In the genomic region with DNA sequence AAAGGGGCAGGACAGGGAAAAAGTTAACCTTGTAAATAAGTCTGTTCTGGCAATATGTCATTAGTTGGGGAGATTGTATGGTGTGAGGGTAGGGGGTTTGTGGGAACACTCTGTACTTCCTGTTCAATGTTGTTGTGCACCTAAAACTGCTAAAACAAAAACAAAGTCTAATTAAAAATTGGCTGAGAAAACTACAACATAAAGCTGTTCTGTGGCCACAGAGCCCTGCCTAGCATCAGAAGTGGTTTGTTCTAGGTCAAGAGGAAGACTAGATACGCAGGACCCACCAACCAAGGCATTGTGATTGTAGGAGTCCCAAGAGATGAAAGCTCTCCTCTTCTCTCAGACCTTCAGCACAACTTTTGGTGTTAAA, we compare ENCODE assay signal across 18 cellular contexts.
DNase-seq lines count a peak whose midpoint lies in the region; ATAC-seq, FAIRE-seq and TF ChIP-seq lines count a peak whose summit lies in the region.
"Had no signal": no experiment of that assay in that cellular context is flagged by ENCODE, and none has a peak within 500 bp of the region (broad histone marks: within the 10 kb centered on the region; RNA-seq: fewer than 3 reads in every experiment).

No MANE protein-coding gene starts in this region.

- peak overlapping the region; percentile 96 for H3K27ac Mint-ChIP-seq in activated naive CD8-positive, alpha-beta T cell

- ATAC-seq in A549 (no peak), DND-41 (ENCODE audit: insufficient read depth, low read depth) (0 out of 3 replicates have a peak, but pooled peaks have one; percentile 29), lower lobe of right lung (peak in 1 of 2 donors; percentile 5), HG03025 (IDR thresholded peaks at IDR 0.05; ENCODE audit: low FRiP score, unreplicated experiment) (no peak)

- intact Hi-C loops in lower lobe of right lung (cut with DNase I): no loop called here
- intact Hi-C loops in prostate gland (cut with DNase I): no loop called here

- no peak for FAIRE-seq in A549 (lab: Jason Lieb, UNC)
- FAIRE-seq: H54 had no signal

- H3K4me1 Mint-ChIP-seq in activated naive CD8-positive, alpha-beta T cell (ENCODE audit: low read depth): peaks cover 51% of the 10 kb centered on the region
- H3K4me1 Mint-ChIP-seq: neural crest cell had no signal

- H3K4me1 ChIP-seq in A549 (peaks cover 14% of the 10 kb centered on the region), DND-41 (ENCODE audit: insufficient read depth, low read length) (peaks cover 12% of the 10 kb centered on the region; the same call in 1 of the 2 replicates), lower lobe of right lung (peaks cover 7% of the 10 kb centered on the region), prostate gland (replicated peaks) (no peaks in the 10 kb centered on the region)

- peak overlapping the region; percentile 84 for H3K4me3 Mint-ChIP-seq in activated naive CD8-positive, alpha-beta T cell
- H3K4me3 Mint-ChIP-seq: neural crest cell had no signal

- H3K79me2 ChIP-seq in DND-41 (ENCODE audit: insufficient read depth, low read length): no peaks in the 10 kb centered on the region

- H3K27me3 ChIP-seq in DND-41 (ENCODE audit: insufficient read depth, low read length, poor library complexity) (no peaks in the 10 kb centered on the region), lower lobe of right lung (ENCODE audit: low read depth) (no peaks in the 10 kb centered on the region), prostate gland (replicated peaks; ENCODE audit: insufficient read depth) (no peaks in the 10 kb centered on the region)

- H3K36me3 ChIP-seq in DND-41 (ENCODE audit: insufficient read depth, low read length): no peaks in the 10 kb centered on the region
- no peaks in the 10 kb centered on the region for H3K36me3 ChIP-seq in lower lobe of right lung
- no peaks in the 10 kb centered on the region for H3K36me3 ChIP-seq in prostate gland
- H3K36me3 ChIP-seq: thoracic aorta had no signal

- TF ChIP-seq RAD21 in A549 (conservative IDR thresholded peaks at IDR 0.05 in 1 of 2, IDR thresholded peaks at IDR 0.05 in 1 of 2): no peak

- H4K20me1 ChIP-seq in DND-41 (ENCODE audit: insufficient read depth, low read length): no peaks in the 10 kb centered on the region

- H3K9me3 ChIP-seq in A549: no peaks in the 10 kb centered on the region
- H3K9me3 ChIP-seq in DND-41 (ENCODE audit: insufficient read depth, low read length, severe bottlenecking): no peaks in the 10 kb centered on the region
- H3K9me3 ChIP-seq in lower lobe of right lung: no peaks in the 10 kb centered on the region
- H3K9me3 ChIP-seq in prostate gland: no peaks in the 10 kb centered on the region
- H3K9me3 ChIP-seq: thoracic aorta had no signal

- CTCF ChIA-PET in A549 (lab: Yijun Ruan, JAX): interaction anchor here (0.6 to 6.2 kb wide), 2 partner anchors 23 to 139 kb away, joined by 3 to 26 read pairs; no protein-coding TSS in a partner anchor

- POLR2A ChIA-PET in A549 (lab: Yijun Ruan, JAX): no interaction called here

- H3K9ac ChIP-seq in DND-41 (ENCODE audit: low read depth, low read length): no peak overlapping the region

- H3K9me3 Mint-ChIP-seq in activated naive CD8-positive, alpha-beta T cell (ENCODE audit: low read depth): no peaks in the 10 kb centered on the region
- H3K9me3 Mint-ChIP-seq: neural crest cell had no signal

- no peak for TF ChIP-seq EP300 in A549 (IDR thresholded peaks at IDR 0.05)

- WGBS in A549 (ENCODE audit: missing lambda C conversion rate): 80% methylated on average over 1 of the region's 1 CpG
- 96% methylated on average over 1 of the region's 1 CpG for WGBS in prostate gland

- peaks cover 2% of the 10 kb centered on the region for H3K36me3 Mint-ChIP-seq in activated naive CD8-positive, alpha-beta T cell

- no peaks in the 10 kb centered on the region for H3K27me3 Mint-ChIP-seq in activated naive CD8-positive, alpha-beta T cell

- no peak for TF ChIP-seq CTCF in A549 (IDR thresholded peaks at IDR 0.05)
- no peak for TF ChIP-seq CTCF in DND-41 (IDR thresholded peaks at IDR 0.05; ENCODE audit: borderline replicate concordance, extremely low read depth, low read length, poor library complexity, severe bottlenecking)
- no peak for TF ChIP-seq CTCF in lower lobe of right lung (IDR thresholded peaks at IDR 0.05)
- no peak for TF ChIP-seq CTCF in prostate gland (IDR thresholded peaks at IDR 0.05)

- no peak overlapping the region for H3K4me3 ChIP-seq in A549
- H3K4me3 ChIP-seq in DND-41 (ENCODE audit: low read depth in 1 of 2, low read length in 2 of 2): no peak overlapping the region
- H3K4me3 ChIP-seq in lower lobe of right lung: no peak overlapping the region
- H3K4me3 ChIP-seq in prostate gland: no peak overlapping the region
- H3K4me3 ChIP-seq: thoracic aorta had no signal

- peak overlapping the region; percentile 49; the same call in 1 of the 2 replicates for H2AFZ ChIP-seq in DND-41 (ENCODE audit: low read depth, low read length)

- H3K27ac ChIP-seq in A549 (peak overlapping the region; percentile 4 to 41; a peak in 3 of 6 replicates), DND-41 (ENCODE audit: low read length) (peak overlapping the region; percentile 32; the same call in 1 of the 2 replicates), lower lobe of right lung (peak overlapping the region; percentile 32), prostate gland (no peak overlapping the region)
- H3K27ac ChIP-seq: thoracic aorta had no signal

- H3K4me2 ChIP-seq in A549 (peak overlapping the region; percentile 54), DND-41 (ENCODE audit: insufficient read depth, low read length) (no peak overlapping the region)

- TF ChIP-seq POLR2A in A549 (IDR thresholded peaks at IDR 0.05; ENCODE audit: low read length) (no peak), prostate gland (IDR thresholded peaks at IDR 0.05) (no peak)

- DNase-seq in A549 (ENCODE audit: low read depth in 1 of 2, low spot score in 1 of 2) (no peak), DND-41 (no peak), lower lobe of right lung (no peak), NCI-H774 (lab: John Stamatoyannopoulos, UW) (no peak), NAMALWA (ENCODE audit: low spot score) (no peak), prostate gland (ENCODE audit: low spot score) (no peak)
- DNase-seq: dermis blood vessel endothelial cell, GF-D8, Karpas-422, NCI-H146, NCI-H2227 treated with DMSO at 0.1 percent for 48 hours, SHP77 treated with DMSO at 0.1 percent for 48 hours, T-helper 9 cell had no signal

TF ChIP-seq in A549, 52 proteins besides CTCF, POLR2A, EP300 and RAD21:
- TF ChIP-seq NFE2L2 (conservative IDR thresholded peaks at IDR 0.05; ENCODE audit: low read length): no peak
- no peak for TF ChIP-seq KDM5A (IDR thresholded peaks at IDR 0.05)
- TF ChIP-seq, protein P1, sequence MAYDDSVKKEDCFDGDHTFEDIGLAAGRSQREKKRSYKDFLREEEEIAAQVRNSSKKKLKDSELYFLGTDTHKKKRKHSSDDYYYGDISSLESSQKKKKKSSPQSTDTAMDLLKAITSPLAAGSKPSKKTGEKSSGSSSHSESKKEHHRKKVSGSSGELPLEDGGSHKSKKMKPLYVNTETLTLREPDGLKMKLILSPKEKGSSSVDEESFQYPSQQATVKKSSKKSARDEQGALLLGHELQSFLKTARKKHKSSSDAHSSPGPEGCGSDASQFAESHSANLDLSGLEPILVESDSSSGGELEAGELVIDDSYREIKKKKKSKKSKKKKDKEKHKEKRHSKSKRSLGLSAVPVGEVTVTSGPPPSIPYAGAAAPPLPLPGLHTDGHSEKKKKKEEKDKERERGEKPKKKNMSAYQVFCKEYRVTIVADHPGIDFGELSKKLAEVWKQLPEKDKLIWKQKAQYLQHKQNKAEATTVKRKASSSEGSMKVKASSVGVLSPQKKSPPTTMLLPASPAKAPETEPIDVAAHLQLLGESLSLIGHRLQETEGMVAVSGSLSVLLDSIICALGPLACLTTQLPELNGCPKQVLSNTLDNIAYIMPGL (CRISPR knock-in tag; IDR thresholded peaks at IDR 0.05; ENCODE audit: borderline replicate concordance): no peak
- no peak for TF ChIP-seq CBX2 (IDR thresholded peaks at IDR 0.05; ENCODE audit: borderline replicate concordance, low read depth)
- no peak for TF ChIP-seq POLR2AphosphoS2 (conservative IDR thresholded peaks at IDR 0.05; ENCODE audit: low read length)
- no peak for TF ChIP-seq PHF8 (IDR thresholded peaks at IDR 0.05; ENCODE audit: borderline replicate concordance, low read depth)
- TF ChIP-seq, protein P2, sequence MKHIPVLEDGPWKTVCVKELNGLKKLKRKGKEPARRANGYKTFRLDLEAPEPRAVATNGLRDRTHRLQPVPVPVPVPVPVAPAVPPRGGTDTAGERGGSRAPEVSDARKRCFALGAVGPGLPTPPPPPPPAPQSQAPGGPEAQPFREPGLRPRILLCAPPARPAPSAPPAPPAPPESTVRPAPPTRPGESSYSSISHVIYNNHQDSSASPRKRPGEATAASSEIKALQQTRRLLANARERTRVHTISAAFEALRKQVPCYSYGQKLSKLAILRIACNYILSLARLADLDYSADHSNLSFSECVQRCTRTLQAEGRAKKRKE (CRISPR knock-in tag; IDR thresholded peaks at IDR 0.05; ENCODE audit: low read depth): no peak
- TF ChIP-seq ZSCAN20 (CRISPR knock-in tag; IDR thresholded peaks at IDR 0.05): no peak
- no peak for TF ChIP-seq RFX5 (IDR thresholded peaks at IDR 0.05)
- no peak for TF ChIP-seq ZNF302 (CRISPR knock-in tag; IDR thresholded peaks at IDR 0.05)
- TF ChIP-seq EHF (CRISPR knock-in tag; IDR thresholded peaks at IDR 0.05): no peak
- TF ChIP-seq HOXB5 (CRISPR knock-in tag; IDR thresholded peaks at IDR 0.05): no peak
- no peak for TF ChIP-seq HEYL (CRISPR knock-in tag; IDR thresholded peaks at IDR 0.05)
- TF ChIP-seq NPAS2 (CRISPR knock-in tag; IDR thresholded peaks at IDR 0.05; ENCODE audit: borderline replicate concordance): no peak
- no peak for TF ChIP-seq ZFP36 (IDR thresholded peaks at IDR 0.05; ENCODE audit: borderline replicate concordance, partially characterized antibody)
- no peak for TF ChIP-seq BHLHE40 (IDR thresholded peaks at IDR 0.05; ENCODE audit: low read depth, low read length)
- TF ChIP-seq JUNB (IDR thresholded peaks at IDR 0.05): no peak
- TF ChIP-seq GATA3 (IDR thresholded peaks at IDR 0.05; ENCODE audit: borderline replicate concordance): no peak
- TF ChIP-seq RARB (CRISPR knock-in tag; IDR thresholded peaks at IDR 0.05): no peak
- no peak for TF ChIP-seq CHD4 (IDR thresholded peaks at IDR 0.05; ENCODE audit: borderline replicate concordance)

Comparison
In these comparisons a context has a peak if more than half of its experiments do, and no peak if none do; other contexts are left out.
1. H3K27ac ChIP-seq: peak in A549 (2 of 2), DND-41 (single experiment) and lower lobe of right lung (single experiment); none in prostate gland (0 of 2).